ENCODE assay signal across 9 cellular contexts in the genomic region with DNA sequence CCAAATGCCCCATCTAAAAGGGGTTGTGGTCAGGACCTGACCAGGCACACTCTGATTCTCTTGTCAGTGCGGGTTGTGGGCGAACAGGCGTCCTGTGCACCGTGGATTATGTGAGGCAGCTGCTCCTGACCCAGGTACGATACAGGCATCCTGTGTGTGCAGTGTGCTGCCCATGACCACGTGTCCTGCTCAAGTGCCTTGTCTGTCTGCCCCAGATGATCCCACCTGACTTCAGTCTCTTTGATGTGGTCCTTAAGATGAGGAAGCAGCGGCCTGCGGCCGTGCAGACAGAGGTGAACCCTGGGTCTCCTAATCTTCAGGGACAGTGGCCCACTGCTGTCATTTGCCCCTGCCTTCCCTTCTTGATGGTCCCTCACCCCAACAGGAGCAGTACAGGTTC. TPM values are rescaled to one million over a fixed set of nuclear protein-coding genes. Genes with fewer than 3 reads are reported as not detected.
A peak's percentile ranks its signal among the peaks of the same experiment; 100 is the strongest.
DNase-seq lines count a peak whose midpoint lies in the region; ATAC-seq lines count a peak whose summit lies in the region.
"Had no signal": no experiment of that assay in that cellular context is flagged by ENCODE, and none has a peak within 500 bp of the region (broad histone marks: within the 10 kb centered on the region; RNA-seq: fewer than 3 reads in every experiment).

No MANE protein-coding gene starts in this region.

- no peaks in the 10 kb centered on the region for H3K27me3 Mint-ChIP-seq in central memory CD8-positive, alpha-beta T cell

- peaks cover 54% of the 10 kb centered on the region for H3K4me1 Mint-ChIP-seq in central memory CD8-positive, alpha-beta T cell
- H3K4me1 Mint-ChIP-seq in stimulated activated effector memory CD8-positive, alpha-beta T cell treated with anti-CD3 and anti-CD28 coated beads, Interleukin-12 subunit alpha, Interleukin-12 subunit beta, amount 100 ng/mL, for 72 hours, result peaks cover 52% of the 10 kb centered on the region

- 93 to 95% methylated on average over 9 of the region's 9 CpGs for WGBS in GM23248 (ENCODE audit: low coverage in 1 of 2, low lambda C conversion rate in 2 of 2, missing lambda C conversion rate in 2 of 2), 2 experiments

- no peak overlapping the region for H3K9ac ChIP-seq in GM23248

- H2AFZ ChIP-seq in GM23248, result no peak overlapping the region

- H3F3A ChIP-seq in GM23248 (ENCODE audit: insufficient read depth), result no peaks in the 10 kb centered on the region

- H3K4me1 ChIP-seq in GM23248 (ENCODE audit: insufficient read depth), result peaks cover 19% of the 10 kb centered on the region

- peak overlapping the region; percentile 91 for H3K4me3 Mint-ChIP-seq in central memory CD8-positive, alpha-beta T cell
- H3K4me3 Mint-ChIP-seq in stimulated activated effector memory CD8-positive, alpha-beta T cell treated with anti-CD3 and anti-CD28 coated beads, Interleukin-12 subunit alpha, Interleukin-12 subunit beta, amount 100 ng/mL, for 72 hours, result peak overlapping the region; percentile 86

- H3K36me3 Mint-ChIP-seq in central memory CD8-positive, alpha-beta T cell (ENCODE audit: insufficient read depth), result peaks cover 14% of the 10 kb centered on the region
- peaks cover 52% of the 10 kb centered on the region for H3K36me3 Mint-ChIP-seq in stimulated activated effector memory CD8-positive, alpha-beta T cell treated with anti-CD3 and anti-CD28 coated beads, Interleukin-12 subunit alpha, Interleukin-12 subunit beta, amount 100 ng/mL, for 72 hours

- peak; percentile 48 for ATAC-seq in central memory CD8-positive, alpha-beta T cell (replicated peaks; ENCODE audit: extremely low read depth, poor library complexity, severe bottlenecking)
- ATAC-seq in stimulated activated effector memory CD8-positive, alpha-beta T cell treated with anti-CD3 and anti-CD28 coated beads, Interleukin-12 subunit alpha, Interleukin-12 subunit beta, amount 100 ng/mL, for 72 hours, result peak; percentile 33
- no peak for ATAC-seq in HG03175 (IDR thresholded peaks at IDR 0.05; ENCODE audit: unreplicated experiment)

- no peak overlapping the region for H3K4me2 ChIP-seq in GM23248 (ENCODE audit: unreplicated experiment)

- in situ Hi-C loops in GM23248 (cut with MboI), result no loop called here

- no peaks in the 10 kb centered on the region for H4K20me1 ChIP-seq in GM23248 (ENCODE audit: insufficient read depth)

- no peaks in the 10 kb centered on the region for H3K9me2 ChIP-seq in GM23248 (ENCODE audit: insufficient read depth)

- no peak overlapping the region for H3K27ac ChIP-seq in GM23248

- peaks cover 39% of the 10 kb centered on the region for H3K79me2 ChIP-seq in GM23248 (ENCODE audit: insufficient read depth)

- peaks cover under 1% of the 10 kb centered on the region; the same call in 1 of the 2 replicates for H3K36me3 ChIP-seq in GM23248 (ENCODE audit: low read depth)

- H3K9me3 Mint-ChIP-seq in central memory CD8-positive, alpha-beta T cell, result no peaks in the 10 kb centered on the region
- H3K9me3 Mint-ChIP-seq in stimulated activated effector memory CD8-positive, alpha-beta T cell treated with anti-CD3 and anti-CD28 coated beads, Interleukin-12 subunit alpha, Interleukin-12 subunit beta, amount 100 ng/mL, for 72 hours, result no peaks in the 10 kb centered on the region

- H3K27me3 ChIP-seq in GM23248 (replicated peaks; ENCODE audit: insufficient read depth), result no peaks in the 10 kb centered on the region

- H3K4me3 ChIP-seq in GM23248, result no peak overlapping the region

- H3K27ac Mint-ChIP-seq in central memory CD8-positive, alpha-beta T cell (ENCODE audit: low read depth), result peak overlapping the region; percentile 94
- H3K27ac Mint-ChIP-seq in stimulated activated effector memory CD8-positive, alpha-beta T cell treated with anti-CD3 and anti-CD28 coated beads, Interleukin-12 subunit alpha, Interleukin-12 subunit beta, amount 100 ng/mL, for 72 hours, result peak overlapping the region; percentile 97

- DNase-seq in DMS53 (lab: John Stamatoyannopoulos, UW) (peak; percentile 75), DMS53 treated with DMSO at 0.1 percent for 48 hours (lab: John Stamatoyannopoulos, UW; ENCODE audit: unreplicated experiment) (no peak), T-helper 9 cell (peak; percentile 27), GM23248 (no peak), Kasumi-1 (lab: John Stamatoyannopoulos, UW) (no peak)
- no peak for DNase-seq in central memory CD8-positive, alpha-beta T cell (ENCODE audit: low spot score in 2 of 2)
- DNase-seq in stimulated activated effector memory CD8-positive, alpha-beta T cell treated with anti-CD3 and anti-CD28 coated beads, Interleukin-12 subunit alpha, Interleukin-12 subunit beta, amount 100 ng/mL, for 72 hours (ENCODE audit: low spot score in 2 of 2), result no peak
- DNase-seq: 8988T had no signal

- H3K9me3 ChIP-seq in GM23248 (ENCODE audit: low read depth), result no peaks in the 10 kb centered on the region

RNA-seq across cellular contexts. Expression of a gene that starts 14.6 kb away (rescaled TPM):
- 17.5 and 24.3 TPM in 2 replicates for total RNA-seq in GM23248 (2014; rRNA removed; shearing (Covaris generic))
- 19.1 and 19.2 TPM in 2 replicates for polyA plus RNA-seq in GM23248 (2016; fragmentation: Nextera tagmentation; extraction: Ambion mirVana)

RNA-seq across cellular contexts. Expression of a gene that starts 27.8 kb away (rescaled TPM):
- total RNA-seq in GM23248 (2014; rRNA removed; shearing (Covaris generic)), result 109 and 110 TPM in 2 replicates
- 79.1 and 90.4 TPM in 2 replicates for polyA plus RNA-seq in GM23248 (2016; fragmentation: Nextera tagmentation; extraction: Ambion mirVana)

Comparison
In these comparisons a context has a peak if more than half of its experiments do, and no peak if none do; other contexts are left out.
1. DNase-seq: peak in DMS53 (single experiment) and T-helper 9 cell (single experiment); none in DMS53 treated with DMSO at 0.1 percent for 48 hours (single experiment), central memory CD8-positive, alpha-beta T cell (0 of 2), stimulated activated effector memory CD8-positive, alpha-beta T cell treated with anti-CD3 and anti-CD28 coated beads, Interleukin-12 subunit alpha, Interleukin-12 subunit beta, amount 100 ng/mL, for 72 hours (0 of 2), GM23248 (single experiment) and Kasumi-1 (0 of 2).